15 cellular contexts compared by ENCODE assay signal in genomic region chr9:135249711-135250110, GRCh38.
A peak's percentile ranks its signal among the peaks of the same experiment; 100 is the strongest.
DNase-seq lines count a peak whose midpoint lies in the region; ATAC-seq and TF ChIP-seq lines count a peak whose summit lies in the region.
"Had no signal": no experiment of that assay in that cellular context is flagged by ENCODE, and none has a peak within 500 bp of the region (broad histone marks: within the 10 kb centered on the region; RNA-seq: fewer than 3 reads in every experiment).

No MANE protein-coding gene starts in this region.

- H3K36me3 Mint-ChIP-seq in nephron progenitor cell (ENCODE audit: low read depth), result no peaks in the 10 kb centered on the region
- H3K36me3 Mint-ChIP-seq: CD4-positive, CD25-positive, alpha-beta regulatory T cell had no signal

- H3K4me3 ChIP-seq in left ventricle myocardium inferior, result no peak overlapping the region
- no peak overlapping the region for H3K4me3 ChIP-seq in RWPE2 (ENCODE audit: severe bottlenecking)
- H3K4me3 ChIP-seq in sigmoid colon, result no peak overlapping the region
- H3K4me3 ChIP-seq: BLaER1 treated with 17β-estradiol and CSF1 and Interleukin-3, amounts not matched to agents 10 nM and 100 nM had no signal

- no peak for TF ChIP-seq EP300 in sigmoid colon (IDR thresholded peaks at IDR 0.05)

- H3K27me3 ChIP-seq in left ventricle myocardium inferior (ENCODE audit: low read depth), result peaks cover 96% of the 10 kb centered on the region
- peaks cover 43% of the 10 kb centered on the region for H3K27me3 ChIP-seq in RWPE2 (ENCODE audit: insufficient read depth, poor library complexity, severe bottlenecking)
- H3K27me3 ChIP-seq in sigmoid colon, result peaks cover 0 to 28% (median 12%) of the 10 kb centered on the region in 3 donors

- no peaks in the 10 kb centered on the region for H3K9me3 ChIP-seq in left ventricle myocardium inferior (replicated peaks)
- no peaks in the 10 kb centered on the region for H3K9me3 ChIP-seq in RWPE2 (ENCODE audit: severe bottlenecking)
- no peaks in the 10 kb centered on the region for H3K9me3 ChIP-seq in sigmoid colon
- H3K9me3 ChIP-seq: BLaER1 treated with 17β-estradiol and CSF1 and Interleukin-3, amounts not matched to agents 10 nM and 100 nM had no signal

- H3K27me3 Mint-ChIP-seq in nephron progenitor cell (ENCODE audit: low read depth, poor library complexity), result peaks cover 10% of the 10 kb centered on the region
- H3K27me3 Mint-ChIP-seq: CD4-positive, CD25-positive, alpha-beta regulatory T cell had no signal

- H3K36me3 ChIP-seq in left ventricle myocardium inferior (no peaks in the 10 kb centered on the region), RWPE2 (ENCODE audit: low read depth) (no peaks in the 10 kb centered on the region), sigmoid colon (no peaks in the 10 kb centered on the region)
- H3K36me3 ChIP-seq: BLaER1 treated with 17β-estradiol and CSF1 and Interleukin-3, amounts not matched to agents 10 nM and 100 nM had no signal

- no peak for TF ChIP-seq POLR2A in sigmoid colon (IDR thresholded peaks at IDR 0.05)

- no peak overlapping the region for H3K4me3 Mint-ChIP-seq in nephron progenitor cell
- H3K4me3 Mint-ChIP-seq: CD4-positive, CD25-positive, alpha-beta regulatory T cell had no signal

- peak overlapping the region; percentile 71 for H3K27ac Mint-ChIP-seq in nephron progenitor cell
- H3K27ac Mint-ChIP-seq: CD4-positive, CD25-positive, alpha-beta regulatory T cell had no signal

- H3K27ac ChIP-seq in left ventricle myocardium inferior (replicated peaks) (no peak overlapping the region), RWPE2 (ENCODE audit: poor library complexity, severe bottlenecking) (no peak overlapping the region), sigmoid colon (no peak overlapping the region)
- H3K27ac ChIP-seq: BLaER1 treated with 17β-estradiol and CSF1 and Interleukin-3, amounts not matched to agents 10 nM and 100 nM; HL-60 had no signal

- peaks cover 4% of the 10 kb centered on the region for H3K4me1 ChIP-seq in left ventricle myocardium inferior
- no peaks in the 10 kb centered on the region for H3K4me1 ChIP-seq in RWPE2 (ENCODE audit: insufficient read depth, poor library complexity, severe bottlenecking)
- H3K4me1 ChIP-seq in sigmoid colon, result no peaks in the 10 kb centered on the region

- H3K4me1 Mint-ChIP-seq in nephron progenitor cell, result peaks cover 31% of the 10 kb centered on the region
- H3K4me1 Mint-ChIP-seq: CD4-positive, CD25-positive, alpha-beta regulatory T cell had no signal

- ATAC-seq in Right ventricle myocardium superior (ENCODE audit: poor library complexity), result no peak
- ATAC-seq in RWPE2 (ENCODE audit: low read depth), result no peak
- ATAC-seq in HG03196 (IDR thresholded peaks at IDR 0.05; ENCODE audit: unreplicated experiment), result no peak
- ATAC-seq: HCT116 had no signal

- TF ChIP-seq CTCF in left ventricle myocardium inferior (IDR thresholded peaks at IDR 0.05; ENCODE audit: borderline replicate concordance), result no peak
- TF ChIP-seq CTCF in RWPE2 (IDR thresholded peaks at IDR 0.05; ENCODE audit: poor library complexity, severe bottlenecking), result no peak
- no peak for TF ChIP-seq CTCF in nephron progenitor cell (IDR thresholded peaks at IDR 0.05)
- no peak for TF ChIP-seq CTCF in sigmoid colon (IDR thresholded peaks at IDR 0.05)

- intact Hi-C loops in Right ventricle myocardium superior (cut with DNase I), result no loop called here
- intact Hi-C loops in left ventricle myocardium inferior (cut with micrococcal nuclease), result no loop called here
- intact Hi-C loops in sigmoid colon (cut with DNase I), result no loop called here

- H3K9me3 Mint-ChIP-seq in nephron progenitor cell, result no peaks in the 10 kb centered on the region

- 84 to 91% methylated on average over 8 of the region's 8 CpGs for WGBS in sigmoid colon, 2 donors

- DNase-seq in Right ventricle myocardium superior, result peak; percentile 14
- DNase-seq in left ventricle myocardium inferior, result no peak
- peak; percentile 29 for DNase-seq in RWPE2 (ENCODE audit: low spot score)
- no peak for DNase-seq in nephron progenitor cell
- DNase-seq in sigmoid colon, result peak; percentile 35
- no peak for DNase-seq in HK-2 (ENCODE audit: unreplicated experiment)
- no peak for DNase-seq in NCI-H2029 treated with DMSO at 0.1 percent for 48 hours (lab: John Stamatoyannopoulos, UW)
- DNase-seq: 8988T; AML-193; CD4-positive, CD25-positive, alpha-beta regulatory T cell; DMS53 had no signal

Comparison
In these comparisons a context has a peak if more than half of its experiments do, and no peak if none do; other contexts are left out.
1. DNase-seq: peak in Right ventricle myocardium superior (single experiment), RWPE2 (single experiment) and sigmoid colon (single experiment); none in left ventricle myocardium inferior (single experiment), nephron progenitor cell (single experiment), HK-2 (single experiment) and NCI-H2029 treated with DMSO at 0.1 percent for 48 hours (single experiment).